1 cellular context compared by ENCODE assay signal in the genomic region with DNA sequence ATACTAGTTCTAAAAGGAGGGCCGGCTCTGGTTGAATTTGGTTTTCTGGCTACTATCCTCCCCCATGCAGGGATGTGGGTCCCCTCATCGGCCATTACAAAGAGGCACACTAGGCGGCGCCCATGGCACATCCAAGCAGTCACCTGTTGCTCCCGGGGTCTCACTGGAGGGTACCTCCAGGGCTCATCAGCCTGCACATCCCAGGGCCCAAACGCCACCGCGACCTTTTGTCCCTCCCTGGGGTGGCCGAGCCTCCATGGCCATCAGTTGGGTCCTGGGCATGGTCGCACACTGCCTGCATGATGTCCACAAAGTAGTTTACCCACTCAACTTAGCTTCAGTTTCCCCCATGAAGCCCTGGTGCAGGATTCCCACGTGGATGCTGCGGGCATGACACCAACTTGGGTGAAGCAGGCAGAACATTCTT.
TF ChIP-seq lines count a peak whose summit lies in the region.

No MANE protein-coding gene starts in this region.

TF ChIP-seq in K562, 482 proteins besides CTCF, POLR2A, EP300 and RAD21:
- TF ChIP-seq, protein P1, sequence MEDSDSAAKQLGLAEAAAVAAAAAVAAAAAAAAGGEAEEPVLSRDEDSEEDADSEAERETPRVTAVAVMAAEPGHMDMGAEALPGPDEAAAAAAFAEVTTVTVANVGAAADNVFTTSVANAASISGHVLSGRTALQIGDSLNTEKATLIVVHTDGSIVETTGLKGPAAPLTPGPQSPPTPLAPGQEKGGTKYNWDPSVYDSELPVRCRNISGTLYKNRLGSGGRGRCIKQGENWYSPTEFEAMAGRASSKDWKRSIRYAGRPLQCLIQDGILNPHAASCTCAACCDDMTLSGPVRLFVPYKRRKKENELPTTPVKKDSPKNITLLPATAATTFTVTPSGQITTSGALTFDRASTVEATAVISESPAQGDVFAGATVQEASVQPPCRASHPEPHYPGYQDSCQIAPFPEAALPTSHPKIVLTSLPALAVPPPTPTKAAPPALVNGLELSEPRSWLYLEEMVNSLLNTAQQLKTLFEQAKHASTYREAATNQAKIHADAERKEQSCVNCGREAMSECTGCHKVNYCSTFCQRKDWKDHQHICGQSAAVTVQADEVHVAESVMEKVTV (CRISPR knock-in tag; IDR thresholded peaks at IDR 0.05) = 0 out of 2 replicates have a peak, but pooled peaks have one; percentile 45
- TF ChIP-seq ZNF75A (CRISPR knock-in tag; IDR thresholded peaks at IDR 0.05) (no peak), ZNF76 (CRISPR knock-in tag; IDR thresholded peaks at IDR 0.05; ENCODE audit: borderline replicate concordance) (no peak), SMC3 (conservative IDR thresholded peaks at IDR 0.05; ENCODE audit: insufficient read depth, low read depth, low read length) (peak; percentile 63), YY1 (IDR thresholded peaks at IDR 0.05; ENCODE audit: borderline replicate concordance in 1 of 3, control insufficient read depth in 1 of 3, extremely low read depth in 1 of 3, insufficient read depth in 3 of 3, insufficient read length in 1 of 3, insufficient replicate concordance in 2 of 3, low read depth in 1 of 3, low read length in 2 of 3) (peak in 1 of 3 experiments; percentile 51), EZH2 (IDR thresholded peaks at IDR 0.05; ENCODE audit: borderline replicate concordance, low read depth, low read length) (no peak), CC2D1A (IDR thresholded peaks at IDR 0.05) (peak; percentile 66), ZBTB7A (IDR thresholded peaks at IDR 0.05; ENCODE audit: borderline replicate concordance, control insufficient read depth, low read depth, low read length) (peak; percentile 30; the same call in 1 of the 2 replicates), RCOR1 (IDR thresholded peaks at IDR 0.05; ENCODE audit: borderline replicate concordance in 1 of 2, low read depth in 2 of 2, low read length in 2 of 2) (peak in 1 of 2 experiments; percentile 16; a peak in 1 of 4 replicates), BCOR (IDR thresholded peaks at IDR 0.05) (no peak), RERE (CRISPR knock-in tag; IDR thresholded peaks at IDR 0.05; ENCODE audit: borderline replicate concordance) (no peak), JUND (IDR thresholded peaks at IDR 0.05; ENCODE audit: borderline replicate concordance, low read depth, low read length) (0 out of 2 replicates have a peak, but pooled peaks have one; percentile 27), JUND (tag; IDR thresholded peaks at IDR 0.05; ENCODE audit: borderline replicate concordance, low read depth, low read length) (no peak), STAG1 (CRISPR knock-in tag; IDR thresholded peaks at IDR 0.05; ENCODE audit: borderline replicate concordance) (peak; percentile 31; the same call in 1 of the 2 replicates), ZNF253 (CRISPR knock-in tag; conservative IDR thresholded peaks at IDR 0.05) (no peak), CTBP1 (IDR thresholded peaks at IDR 0.05; ENCODE audit: borderline replicate concordance) (peak; percentile 33; the same call in 1 of the 2 replicates), ZNF239 (CRISPR knock-in tag; IDR thresholded peaks at IDR 0.05) (no peak)
- TF ChIP-seq, protein P2, sequence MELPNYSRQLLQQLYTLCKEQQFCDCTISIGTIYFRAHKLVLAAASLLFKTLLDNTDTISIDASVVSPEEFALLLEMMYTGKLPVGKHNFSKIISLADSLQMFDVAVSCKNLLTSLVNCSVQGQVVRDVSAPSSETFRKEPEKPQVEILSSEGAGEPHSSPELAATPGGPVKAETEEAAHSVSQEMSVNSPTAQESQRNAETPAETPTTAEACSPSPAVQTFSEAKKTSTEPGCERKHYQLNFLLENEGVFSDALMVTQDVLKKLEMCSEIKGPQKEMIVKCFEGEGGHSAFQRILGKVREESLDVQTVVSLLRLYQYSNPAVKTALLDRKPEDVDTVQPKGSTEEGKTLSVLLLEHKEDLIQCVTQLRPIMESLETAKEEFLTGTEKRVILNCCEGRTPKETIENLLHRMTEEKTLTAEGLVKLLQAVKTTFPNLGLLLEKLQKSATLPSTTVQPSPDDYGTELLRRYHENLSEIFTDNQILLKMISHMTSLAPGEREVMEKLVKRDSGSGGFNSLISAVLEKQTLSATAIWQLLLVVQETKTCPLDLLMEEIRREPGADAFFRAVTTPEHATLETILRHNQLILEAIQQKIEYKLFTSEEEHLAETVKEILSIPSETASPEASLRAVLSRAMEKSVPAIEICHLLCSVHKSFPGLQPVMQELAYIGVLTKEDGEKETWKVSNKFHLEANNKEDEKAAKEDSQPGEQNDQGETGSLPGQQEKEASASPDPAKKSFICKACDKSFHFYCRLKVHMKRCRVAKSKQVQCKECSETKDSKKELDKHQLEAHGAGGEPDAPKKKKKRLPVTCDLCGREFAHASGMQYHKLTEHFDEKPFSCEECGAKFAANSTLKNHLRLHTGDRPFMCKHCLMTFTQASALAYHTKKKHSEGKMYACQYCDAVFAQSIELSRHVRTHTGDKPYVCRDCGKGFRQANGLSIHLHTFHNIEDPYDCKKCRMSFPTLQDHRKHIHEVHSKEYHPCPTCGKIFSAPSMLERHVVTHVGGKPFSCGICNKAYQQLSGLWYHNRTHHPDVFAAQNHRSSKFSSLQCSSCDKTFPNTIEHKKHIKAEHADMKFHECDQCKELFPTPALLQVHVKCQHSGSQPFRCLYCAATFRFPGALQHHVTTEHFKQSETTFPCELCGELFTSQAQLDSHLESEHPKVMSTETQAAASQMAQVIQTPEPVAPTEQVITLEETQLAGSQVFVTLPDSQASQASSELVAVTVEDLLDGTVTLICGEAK (IDR thresholded peaks at IDR 0.05) = no peak
- TF ChIP-seq, protein P2 (CRISPR knock-in tag; IDR thresholded peaks at IDR 0.05) = no peak
- TF ChIP-seq, protein P3, sequence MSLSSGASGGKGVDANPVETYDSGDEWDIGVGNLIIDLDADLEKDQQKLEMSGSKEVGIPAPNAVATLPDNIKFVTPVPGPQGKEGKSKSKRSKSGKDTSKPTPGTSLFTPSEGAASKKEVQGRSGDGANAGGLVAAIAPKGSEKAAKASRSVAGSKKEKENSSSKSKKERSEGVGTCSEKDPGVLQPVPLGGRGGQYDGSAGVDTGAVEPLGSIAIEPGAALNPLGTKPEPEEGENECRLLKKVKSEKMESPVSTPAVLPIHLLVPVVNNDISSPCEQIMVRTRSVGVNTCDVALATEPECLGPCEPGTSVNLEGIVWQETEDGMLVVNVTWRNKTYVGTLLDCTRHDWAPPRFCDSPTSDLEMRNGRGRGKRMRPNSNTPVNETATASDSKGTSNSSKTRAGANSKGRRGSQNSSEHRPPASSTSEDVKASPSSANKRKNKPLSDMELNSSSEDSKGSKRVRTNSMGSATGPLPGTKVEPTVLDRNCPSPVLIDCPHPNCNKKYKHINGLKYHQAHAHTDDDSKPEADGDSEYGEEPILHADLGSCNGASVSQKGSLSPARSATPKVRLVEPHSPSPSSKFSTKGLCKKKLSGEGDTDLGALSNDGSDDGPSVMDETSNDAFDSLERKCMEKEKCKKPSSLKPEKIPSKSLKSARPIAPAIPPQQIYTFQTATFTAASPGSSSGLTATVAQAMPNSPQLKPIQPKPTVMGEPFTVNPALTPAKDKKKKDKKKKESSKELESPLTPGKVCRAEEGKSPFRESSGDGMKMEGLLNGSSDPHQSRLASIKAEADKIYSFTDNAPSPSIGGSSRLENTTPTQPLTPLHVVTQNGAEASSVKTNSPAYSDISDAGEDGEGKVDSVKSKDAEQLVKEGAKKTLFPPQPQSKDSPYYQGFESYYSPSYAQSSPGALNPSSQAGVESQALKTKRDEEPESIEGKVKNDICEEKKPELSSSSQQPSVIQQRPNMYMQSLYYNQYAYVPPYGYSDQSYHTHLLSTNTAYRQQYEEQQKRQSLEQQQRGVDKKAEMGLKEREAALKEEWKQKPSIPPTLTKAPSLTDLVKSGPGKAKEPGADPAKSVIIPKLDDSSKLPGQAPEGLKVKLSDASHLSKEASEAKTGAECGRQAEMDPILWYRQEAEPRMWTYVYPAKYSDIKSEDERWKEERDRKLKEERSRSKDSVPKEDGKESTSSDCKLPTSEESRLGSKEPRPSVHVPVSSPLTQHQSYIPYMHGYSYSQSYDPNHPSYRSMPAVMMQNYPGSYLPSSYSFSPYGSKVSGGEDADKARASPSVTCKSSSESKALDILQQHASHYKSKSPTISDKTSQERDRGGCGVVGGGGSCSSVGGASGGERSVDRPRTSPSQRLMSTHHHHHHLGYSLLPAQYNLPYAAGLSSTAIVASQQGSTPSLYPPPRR (CRISPR knock-in tag; IDR thresholded peaks at IDR 0.05; ENCODE audit: borderline replicate concordance) = 0 out of 2 replicates have a peak, but pooled peaks have one; percentile 36
